In the genomic region with DNA sequence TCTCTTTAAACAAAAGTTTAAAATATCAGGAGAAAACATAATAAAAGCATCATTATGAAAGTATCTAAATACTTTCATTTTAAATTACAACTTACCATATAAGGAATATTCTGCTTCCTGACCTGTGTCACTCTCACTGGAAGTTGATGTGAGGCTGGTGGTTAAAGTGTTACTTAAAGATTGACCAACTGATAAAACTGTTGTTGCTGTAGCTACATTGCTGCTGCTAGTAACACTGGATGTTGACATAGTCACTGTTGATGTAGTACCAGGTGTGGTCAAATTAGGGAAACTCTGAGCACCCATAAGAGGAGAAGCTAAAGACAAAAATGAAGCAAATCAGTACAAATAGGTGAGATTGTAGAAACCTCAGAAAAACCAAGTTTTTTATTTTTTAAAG, we compare ENCODE assay signal across 9 cellular contexts.
DNase-seq lines count a peak whose midpoint lies in the region; ATAC-seq and TF ChIP-seq lines count a peak whose summit lies in the region.
"Had no signal": no experiment of that assay in that cellular context is flagged by ENCODE, and none has a peak within 500 bp of the region (broad histone marks: within the 10 kb centered on the region; RNA-seq: fewer than 3 reads in every experiment).

No MANE protein-coding gene starts in this region.

- no peaks in the 10 kb centered on the region for H3K9me3 Mint-ChIP-seq in T-cell
- H3K9me3 Mint-ChIP-seq: dendritic cell treated with granulocyte-macrophage colony-stimulating factor and Interleukin-4, amounts not matched to agents 40 ng/mL and 50 ng/mL, for 4 days had no signal

- TF ChIP-seq POLR2A in GM18505 (IDR thresholded peaks at IDR 0.05; ENCODE audit: borderline replicate concordance, extremely low read depth, insufficient read depth, insufficient read length), result no peak

- no peak overlapping the region for H2AFZ ChIP-seq in osteoblast (ENCODE audit: low read length)

- H3K4me1 Mint-ChIP-seq in T-cell, result peaks cover 38 to 56% (median 56%) of the 10 kb centered on the region in 3 donors

- H3K36me3 Mint-ChIP-seq in T-cell, result peaks cover 49% of the 10 kb centered on the region

- H3K4me3 ChIP-seq in osteoblast (ENCODE audit: insufficient read depth, low read length), result no peak overlapping the region

- H3K4me3 Mint-ChIP-seq in T-cell, result peak overlapping the region in 1 of 3 donors; percentile 0
- H3K4me3 Mint-ChIP-seq: dendritic cell treated with granulocyte-macrophage colony-stimulating factor and Interleukin-4, amounts not matched to agents 40 ng/mL and 50 ng/mL, for 4 days had no signal

- H3K4me2 ChIP-seq in osteoblast (ENCODE audit: insufficient read depth, low read length), result no peak overlapping the region

- DNase-seq in T-cell (peak in 21 of 34 experiments; percentile 7 to 59 (median 28)), left kidney (ENCODE audit: low read depth, low spot score) (peak; percentile 14), NCI-H1436 treated with DMSO at 0.1 percent for 48 hours (lab: John Stamatoyannopoulos, UW) (no peak), left ventricle myocardium superior (no peak), ecto neural progenitor cell (ENCODE audit: low spot score) (no peak), osteoblast (ENCODE audit: insufficient read length, low spot score, missing footprints) (no peak)

- no peaks in the 10 kb centered on the region for H3K27me3 Mint-ChIP-seq in T-cell
- H3K27me3 Mint-ChIP-seq: dendritic cell treated with granulocyte-macrophage colony-stimulating factor and Interleukin-4, amounts not matched to agents 40 ng/mL and 50 ng/mL, for 4 days had no signal

- no peaks in the 10 kb centered on the region for H3K4me1 ChIP-seq in osteoblast (ENCODE audit: insufficient read depth, low read length)

- H3K79me2 ChIP-seq in osteoblast (ENCODE audit: insufficient read depth, low read length), result peaks cover 5% of the 10 kb centered on the region

- TF ChIP-seq CTCF in osteoblast (IDR thresholded peaks at IDR 0.05; ENCODE audit: extremely low read depth, low read depth, low read length), result no peak

- H3K27ac ChIP-seq in osteoblast (ENCODE audit: low read depth, low read length), result no peak overlapping the region

- no peaks in the 10 kb centered on the region for H4K20me1 ChIP-seq in osteoblast (ENCODE audit: insufficient read depth, low read length)

- peak overlapping the region; percentile 45 to 73 for H3K27ac Mint-ChIP-seq in T-cell
- H3K27ac Mint-ChIP-seq: dendritic cell treated with granulocyte-macrophage colony-stimulating factor and Interleukin-4, amounts not matched to agents 40 ng/mL and 50 ng/mL, for 4 days had no signal

- CTCF ChIA-PET in T-cell (lab: Charles Lee), result interaction anchor here in 1 of 2 donors (0.9 to 2.7 kb wide), 2 partner anchors 11 to 80 kb away, joined by 3 to 13 read pairs; a partner anchor contains a TSS

- peaks cover 54% of the 10 kb centered on the region for H3K36me3 ChIP-seq in osteoblast (ENCODE audit: insufficient read depth, low read length)

- peak; percentile 79 for ATAC-seq in GM18505 (IDR thresholded peaks at IDR 0.05; ENCODE audit: unreplicated experiment)
- ATAC-seq in GM21576 (IDR thresholded peaks at IDR 0.05; ENCODE audit: unreplicated experiment), result peak; percentile 59
- ATAC-seq in T-cell (replicated peaks in 1 of 4), result peak; percentile 67 to 83 (median 72)
- ATAC-seq in left ventricle myocardium superior, result no peak

- no peaks in the 10 kb centered on the region for H3K9me3 ChIP-seq in osteoblast (ENCODE audit: low read depth, low read length)

- POLR2A ChIA-PET in T-cell (lab: Charles Lee), result no interaction called here

- no peaks in the 10 kb centered on the region for H3K27me3 ChIP-seq in osteoblast (ENCODE audit: insufficient read depth, low read length)

- intact Hi-C loops in left ventricle myocardium superior (cut with micrococcal nuclease), result no loop called here

Comparison
In these comparisons a context has a peak if more than half of its experiments do, and no peak if none do; other contexts are left out.
1. DNase-seq: peak in T-cell (21 of 34) and left kidney (single experiment); none in NCI-H1436 treated with DMSO at 0.1 percent for 48 hours (single experiment), left ventricle myocardium superior (single experiment), ecto neural progenitor cell (single experiment) and osteoblast (single experiment).